8 cellular contexts compared by ENCODE assay signal in the genomic region with DNA sequence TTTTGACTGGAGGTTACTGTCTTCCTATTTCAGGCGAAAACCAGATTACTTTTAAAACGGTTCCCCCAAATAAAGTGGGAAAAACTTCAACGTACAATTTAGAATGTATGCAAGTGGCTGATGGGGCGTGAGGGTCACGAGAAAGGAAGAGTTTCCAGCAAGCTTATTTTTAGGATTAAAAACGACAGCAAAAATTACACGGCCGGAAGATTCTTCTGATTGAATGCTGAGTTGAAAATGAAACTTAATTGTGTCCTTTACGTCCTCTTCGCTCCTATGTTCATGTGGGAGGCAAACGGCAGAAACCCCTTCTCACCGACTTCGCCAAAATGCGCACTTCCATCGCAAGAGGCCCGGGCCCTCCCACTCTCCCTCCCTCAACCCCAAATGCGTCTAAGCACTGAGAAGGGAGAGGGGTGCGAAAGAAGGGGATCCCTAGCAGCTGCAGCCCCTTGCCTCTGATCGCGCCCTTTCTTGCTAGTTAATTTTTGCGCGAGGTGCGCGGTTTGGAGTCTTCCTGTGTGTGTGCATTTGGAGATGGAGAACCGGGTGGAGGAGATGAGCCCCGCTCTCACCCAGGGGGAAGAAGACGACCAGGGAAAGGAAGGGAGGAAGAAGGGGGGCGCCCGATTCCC. TPM values are rescaled to one million over a fixed set of nuclear protein-coding genes. Genes with fewer than 3 reads are reported as not detected.
DNase-seq lines count a peak whose midpoint lies in the region; ATAC-seq, FAIRE-seq and TF ChIP-seq lines count a peak whose summit lies in the region.

No MANE protein-coding gene starts in this region.

- 0 to 1% methylated on average over 23 to 29 of the region's 29 CpGs for WGBS in pancreas, 2 donors

- H3K36me3 ChIP-seq in cardiac muscle cell, result no peaks in the 10 kb centered on the region
- no peaks in the 10 kb centered on the region for H3K36me3 ChIP-seq in pancreas

- peak; percentile 59 for DNase-seq in NK-92 treated with Interleukin-12 subunit alpha and Interleukin-12 subunit beta, amount 100 ng/mL, for 24 hours (lab: John Stamatoyannopoulos, UW)
- no peak for DNase-seq in NK-92 (lab: John Stamatoyannopoulos, UW; ENCODE audit: unreplicated experiment)
- peak; percentile 63 for DNase-seq in RPMI8226
- DNase-seq in activated naive CD4-positive, alpha-beta T cell treated with anti-CD3 and anti-CD28 coated beads, Interleukin-2, amount 50 U/mL, for 16 hours, result peak; percentile 67
- DNase-seq in cardiac muscle cell (ENCODE audit: low read depth in 1 of 2, low spot score in 1 of 2), result peak in 1 of 2 donors; percentile 55
- DNase-seq in pancreas, result peak in 3 of 6 donors; percentile 9 to 33 (median 25)
- DNase-seq in type B pancreatic cell (ENCODE audit: extremely low spot score, unreplicated experiment), result no peak

- H3K4me3 Mint-ChIP-seq in type B pancreatic cell, result peak overlapping the region; percentile 97

- intact Hi-C loops in pancreas (cut with DNase I), result no loop called here

- H3K9me3 ChIP-seq in cardiac muscle cell (ENCODE audit: low read depth) (no peaks in the 10 kb centered on the region), pancreas (no peaks in the 10 kb centered on the region)

- H3K27me3 Mint-ChIP-seq in type B pancreatic cell, result peaks cover 7% of the 10 kb centered on the region

- peaks cover 10% of the 10 kb centered on the region for H3K4me1 Mint-ChIP-seq in type B pancreatic cell (ENCODE audit: unreplicated experiment)

- ATAC-seq in HG03196 (IDR thresholded peaks at IDR 0.05; ENCODE audit: unreplicated experiment), result peak; percentile 8
- ATAC-seq in pancreas, result peak; percentile 6 to 25 (median 16)

- peaks cover 4% of the 10 kb centered on the region for H3K36me3 Mint-ChIP-seq in type B pancreatic cell

- no peaks in the 10 kb centered on the region for H3K4me1 ChIP-seq in cardiac muscle cell (ENCODE audit: low read depth)
- peaks cover 0 to 9% (median 0%) of the 10 kb centered on the region in 3 donors for H3K4me1 ChIP-seq in pancreas

- TF ChIP-seq CTCF in cardiac muscle cell (IDR thresholded peaks at IDR 0.05; ENCODE audit: low read depth, low read length) (no peak), pancreas (IDR thresholded peaks at IDR 0.05) (no peak), type B pancreatic cell (conservative IDR thresholded peaks at IDR 0.05) (no peak)

- H3K4me3 ChIP-seq in cardiac muscle cell (peak overlapping the region; percentile 53), pancreas (peak overlapping the region; percentile 79 to 89 (median 89))

- H3K27ac Mint-ChIP-seq in type B pancreatic cell, result peak overlapping the region; percentile 87

- peaks cover 5% of the 10 kb centered on the region for H3K9me3 Mint-ChIP-seq in type B pancreatic cell

- FAIRE-seq in pancreas (lab: Jason Lieb, UNC), result no peak

- H3K27ac ChIP-seq in cardiac muscle cell (no peak overlapping the region), pancreas (peak overlapping the region; percentile 36 to 94 (median 82))

- peaks cover 29% of the 10 kb centered on the region for H3K27me3 ChIP-seq in cardiac muscle cell
- H3K27me3 ChIP-seq in pancreas, result no peaks in the 10 kb centered on the region

RNA-seq across cellular contexts. Expression of gene CD47, which starts 0.6 kb away (rescaled TPM):
- total RNA-seq in cardiac muscle cell (19.1 and 34.9 TPM in 2 replicates), pancreas (100 to 1,000 TPM in 1 of 6 donors, 10 to 100 TPM in 5; 14.8 to 107 (median 24.5) TPM), type B pancreatic cell (ENCODE audit: low replicate concordance) (113 and 204 TPM in 2 replicates)
- polyA plus RNA-seq in cardiac muscle cell (33.2 and 38.1 TPM in 2 replicates), pancreas (10 to 100 TPM; 26.6 to 30.1 TPM)

Comparison
In these comparisons a context has a peak if more than half of its experiments do, and no peak if none do; other contexts are left out.
1. DNase-seq: peak in NK-92 treated with Interleukin-12 subunit alpha and Interleukin-12 subunit beta, amount 100 ng/mL, for 24 hours (single experiment), RPMI8226 (single experiment) and activated naive CD4-positive, alpha-beta T cell treated with anti-CD3 and anti-CD28 coated beads, Interleukin-2, amount 50 U/mL, for 16 hours (single experiment); none in NK-92 (single experiment) and type B pancreatic cell (single experiment).